In genomic region chr15:61856295-61856694, GRCh38 we compare ENCODE assay signal across 18 cellular contexts.
DNase-seq lines count a peak whose midpoint lies in the region; ATAC-seq and TF ChIP-seq lines count a peak whose summit lies in the region.
"Had no signal": no experiment of that assay in that cellular context is flagged by ENCODE, and none has a peak within 500 bp of the region (broad histone marks: within the 10 kb centered on the region; RNA-seq: fewer than 3 reads in every experiment).

No MANE protein-coding gene starts in this region.

- POLR2A ChIA-PET in SK-N-SH (lab: Yijun Ruan, JAX) = no interaction called here
- POLR2A ChIA-PET in activated CD4-positive, alpha-beta T cell treated with anti-CD3 and anti-CD28 coated beads for 36 hours (lab: Charles Lee) = no interaction called here

- no peak for ATAC-seq in SK-N-SH treated with all-trans-retinoic acid at 6 μM for 48 hours
- no peak for ATAC-seq in activated CD4-positive, alpha-beta T cell treated with anti-CD3 and anti-CD28 coated beads for 36 hours
- ATAC-seq: HepG2 had no signal

- H3K9me2 ChIP-seq in SK-N-SH = no peaks in the 10 kb centered on the region

- no peaks in the 10 kb centered on the region for H4K20me1 ChIP-seq in SK-N-SH (ENCODE audit: insufficient read depth)

- no peak overlapping the region for H3K4me2 ChIP-seq in SK-N-SH
- H3K4me2 ChIP-seq: KMS-11 had no signal

- CTCF ChIA-PET in SK-N-SH (lab: Yijun Ruan, JAX) = interaction anchor here (0.6 to 3.9 kb wide), 2 partner anchors 21 to 330 kb away, joined by 3 to 13 read pairs; no protein-coding TSS in a partner anchor
- CTCF ChIA-PET in activated CD4-positive, alpha-beta T cell treated with anti-CD3 and anti-CD28 coated beads for 36 hours (lab: Charles Lee) = no interaction called here

- no peak overlapping the region for H3K9ac ChIP-seq in SK-N-SH
- H3K9ac ChIP-seq in endodermal cell (ENCODE audit: extremely low read depth, low read length, poor library complexity, severe bottlenecking) = no peak overlapping the region
- H3K9ac ChIP-seq: KMS-11 had no signal

- no peak for TF ChIP-seq RAD21 in SK-N-SH (IDR thresholded peaks at IDR 0.05; ENCODE audit: low read length)

- H3K36me3 ChIP-seq in SK-N-SH (replicated peaks in 1 of 2; ENCODE audit: control insufficient read depth in 1 of 2, insufficient read depth in 2 of 2, low read length in 1 of 2) (peaks cover 13 to 30% of the 10 kb centered on the region in 2 experiments), endodermal cell (ENCODE audit: control insufficient read depth, insufficient read depth, low read length) (no peaks in the 10 kb centered on the region)
- H3K36me3 ChIP-seq: MG63 had no signal

- TF ChIP-seq CTCF in SK-N-SH (IDR thresholded peaks at IDR 0.05) (peak; percentile 21; the same call in 1 of the 2 replicates), GM12864 (IDR thresholded peaks at IDR 0.05; ENCODE audit: low read depth, low read length, missing control alignments) (peak; percentile 14), endodermal cell (conservative IDR thresholded peaks at IDR 0.05) (peak; percentile 39), neural crest cell (conservative IDR thresholded peaks at IDR 0.05) (peak; percentile 27)

- intact Hi-C loops in activated CD4-positive, alpha-beta T cell treated with anti-CD3 and anti-CD28 coated beads for 36 hours (cut with DNase I, micrococcal nuclease) = no loop called here
- intact Hi-C loops in activated T-helper 1 cell treated with anti-CD3 and anti-CD28 coated beads, Interleukin-12 subunit alpha, Interleukin-12 subunit beta, Interleukin-2, Interleukin-4 antibody, amounts not matched to agents 30 ng/mL and 10 ng/mL and 1 ng/mL, durations not matched to agents 14 hours and 24 hours and 36 hours (cut with micrococcal nuclease) = no loop called here

- peaks cover 4% of the 10 kb centered on the region for H3K36me3 Mint-ChIP-seq in endodermal cell (ENCODE audit: low read depth)
- H3K36me3 Mint-ChIP-seq in neural crest cell (ENCODE audit: low read depth) = peaks cover 4% of the 10 kb centered on the region
- peaks cover 5% of the 10 kb centered on the region for H3K36me3 Mint-ChIP-seq in activated CD4-positive, alpha-beta T cell treated with anti-CD3 and anti-CD28 coated beads for 36 hours (ENCODE audit: low read depth)
- peaks cover 13% of the 10 kb centered on the region for H3K36me3 Mint-ChIP-seq in activated T-helper 1 cell treated with anti-CD3 and anti-CD28 coated beads, Interleukin-12 subunit alpha, Interleukin-12 subunit beta, Interleukin-2, Interleukin-4 antibody, amounts not matched to agents 30 ng/mL and 10 ng/mL and 1 ng/mL, durations not matched to agents 14 hours and 24 hours and 36 hours (ENCODE audit: low read depth)

- DNase-seq in SK-N-SH (no peak), GM12864 (ENCODE audit: low read depth) (no peak), endodermal cell (no peak), neural crest cell (ENCODE audit: low read depth, low spot score) (no peak), germinal center (ENCODE audit: low spot score) (no peak)
- no peak for DNase-seq in activated CD4-positive, alpha-beta T cell treated with anti-CD3 and anti-CD28 coated beads for 36 hours
- no peak for DNase-seq in activated T-helper 1 cell treated with anti-CD3 and anti-CD28 coated beads, Interleukin-12 subunit alpha, Interleukin-12 subunit beta, Interleukin-2, Interleukin-4 antibody, amounts not matched to agents 30 ng/mL and 10 ng/mL and 1 ng/mL, durations not matched to agents 14 hours and 24 hours and 36 hours (ENCODE audit: low spot score)
- DNase-seq: 8988T, MG63, NCI-H187 treated with DMSO at 0.1 percent for 48 hours, NCI-H2171, NCI-H446 treated with DMSO at 0.1 percent for 48 hours, NCI-H774, Peyer's patch, Right ventricle myocardium superior had no signal

- H3K27me3 ChIP-seq in SK-N-SH (ENCODE audit: insufficient read depth) = no peaks in the 10 kb centered on the region
- no peaks in the 10 kb centered on the region for H3K27me3 ChIP-seq in endodermal cell (ENCODE audit: control insufficient read depth, insufficient read depth, low read length, poor library complexity, severe bottlenecking)
- H3K27me3 ChIP-seq: MG63, Peyer's patch had no signal

- 97% methylated on average over 1 of the region's 1 CpG for WGBS in SK-N-SH (ENCODE audit: low lambda C conversion rate)
- 92 to 100% methylated on average over 1 of the region's 1 CpG for WGBS in endodermal cell (ENCODE audit: insufficient coverage in 1 of 2, insufficient read length in 1 of 2), 2 experiments

- H3K27ac ChIP-seq in SK-N-SH (ENCODE audit: low read depth in 2 of 2, low read length in 1 of 2) (no peak overlapping the region), endodermal cell (ENCODE audit: low read depth, low read length) (no peak overlapping the region)
- H3K27ac ChIP-seq: KMS-11 had no signal

- no peak for TF ChIP-seq EP300 in SK-N-SH (IDR thresholded peaks at IDR 0.05; ENCODE audit: borderline replicate concordance in 1 of 2, low read depth in 1 of 2, low read length in 1 of 2)

- H3K9me3 ChIP-seq in SK-N-SH = no peaks in the 10 kb centered on the region
- H3K9me3 ChIP-seq in endodermal cell (ENCODE audit: control insufficient read depth, low read length) = no peaks in the 10 kb centered on the region
- H3K9me3 ChIP-seq: MG63, Peyer's patch had no signal

- H3K27ac Mint-ChIP-seq in endodermal cell (no peak overlapping the region), neural crest cell (ENCODE audit: unreplicated experiment) (no peak overlapping the region)
- no peak overlapping the region for H3K27ac Mint-ChIP-seq in activated CD4-positive, alpha-beta T cell treated with anti-CD3 and anti-CD28 coated beads for 36 hours
- H3K27ac Mint-ChIP-seq in activated T-helper 1 cell treated with anti-CD3 and anti-CD28 coated beads, Interleukin-12 subunit alpha, Interleukin-12 subunit beta, Interleukin-2, Interleukin-4 antibody, amounts not matched to agents 30 ng/mL and 10 ng/mL and 1 ng/mL, durations not matched to agents 14 hours and 24 hours and 36 hours = no peak overlapping the region

- H2AFZ ChIP-seq in SK-N-SH (ENCODE audit: low read depth) = no peak overlapping the region

- no peaks in the 10 kb centered on the region for H3K27me3 Mint-ChIP-seq in endodermal cell (ENCODE audit: insufficient read depth)
- no peaks in the 10 kb centered on the region for H3K27me3 Mint-ChIP-seq in neural crest cell (ENCODE audit: low read depth)
- no peaks in the 10 kb centered on the region for H3K27me3 Mint-ChIP-seq in activated CD4-positive, alpha-beta T cell treated with anti-CD3 and anti-CD28 coated beads for 36 hours
- H3K27me3 Mint-ChIP-seq in activated T-helper 1 cell treated with anti-CD3 and anti-CD28 coated beads, Interleukin-12 subunit alpha, Interleukin-12 subunit beta, Interleukin-2, Interleukin-4 antibody, amounts not matched to agents 30 ng/mL and 10 ng/mL and 1 ng/mL, durations not matched to agents 14 hours and 24 hours and 36 hours (ENCODE audit: insufficient read depth) = no peaks in the 10 kb centered on the region

- H3K9me3 Mint-ChIP-seq in endodermal cell (no peaks in the 10 kb centered on the region), neural crest cell (no peaks in the 10 kb centered on the region)
- H3K9me3 Mint-ChIP-seq in activated CD4-positive, alpha-beta T cell treated with anti-CD3 and anti-CD28 coated beads for 36 hours (ENCODE audit: low read depth) = no peaks in the 10 kb centered on the region
- H3K9me3 Mint-ChIP-seq in activated T-helper 1 cell treated with anti-CD3 and anti-CD28 coated beads, Interleukin-12 subunit alpha, Interleukin-12 subunit beta, Interleukin-2, Interleukin-4 antibody, amounts not matched to agents 30 ng/mL and 10 ng/mL and 1 ng/mL, durations not matched to agents 14 hours and 24 hours and 36 hours = no peaks in the 10 kb centered on the region

- no peaks in the 10 kb centered on the region for H3K79me2 ChIP-seq in SK-N-SH (ENCODE audit: insufficient read depth)

- no peaks in the 10 kb centered on the region for H3K4me1 ChIP-seq in SK-N-SH (ENCODE audit: control insufficient read depth in 1 of 2, insufficient read depth in 2 of 2, low read depth in 1 of 2, low read length in 1 of 2)
- H3K4me1 ChIP-seq in endodermal cell (ENCODE audit: control insufficient read depth, insufficient read depth, low read length) = no peaks in the 10 kb centered on the region
- H3K4me1 ChIP-seq: Peyer's patch had no signal

- no peaks in the 10 kb centered on the region for H3K4me1 Mint-ChIP-seq in endodermal cell
- H3K4me1 Mint-ChIP-seq in neural crest cell = no peaks in the 10 kb centered on the region
- peaks cover 4% of the 10 kb centered on the region for H3K4me1 Mint-ChIP-seq in activated CD4-positive, alpha-beta T cell treated with anti-CD3 and anti-CD28 coated beads for 36 hours
- H3K4me1 Mint-ChIP-seq in activated T-helper 1 cell treated with anti-CD3 and anti-CD28 coated beads, Interleukin-12 subunit alpha, Interleukin-12 subunit beta, Interleukin-2, Interleukin-4 antibody, amounts not matched to agents 30 ng/mL and 10 ng/mL and 1 ng/mL, durations not matched to agents 14 hours and 24 hours and 36 hours (ENCODE audit: low read depth) = no peaks in the 10 kb centered on the region

- no peak overlapping the region for H3K4me3 Mint-ChIP-seq in endodermal cell
- H3K4me3 Mint-ChIP-seq in neural crest cell = no peak overlapping the region
- H3K4me3 Mint-ChIP-seq in activated CD4-positive, alpha-beta T cell treated with anti-CD3 and anti-CD28 coated beads for 36 hours = no peak overlapping the region
- no peak overlapping the region for H3K4me3 Mint-ChIP-seq in activated T-helper 1 cell treated with anti-CD3 and anti-CD28 coated beads, Interleukin-12 subunit alpha, Interleukin-12 subunit beta, Interleukin-2, Interleukin-4 antibody, amounts not matched to agents 30 ng/mL and 10 ng/mL and 1 ng/mL, durations not matched to agents 14 hours and 24 hours and 36 hours

- peaks cover 4% of the 10 kb centered on the region for H3F3A ChIP-seq in SK-N-SH (replicated peaks; ENCODE audit: insufficient read depth)

- H3K4me3 ChIP-seq in SK-N-SH (ENCODE audit: low read depth in 2 of 2, low read length in 1 of 2) (no peak overlapping the region), GM12864 (ENCODE audit: low read depth, low read length) (no peak overlapping the region), endodermal cell (ENCODE audit: low read length) (no peak overlapping the region)
- H3K4me3 ChIP-seq: MG63 had no signal

TF ChIP-seq in SK-N-SH, 30 proteins besides CTCF, POLR2A, EP300 and RAD21:
- TF ChIP-seq RXRA (IDR thresholded peaks at IDR 0.05; ENCODE audit: borderline replicate concordance, low read depth) = no peak
- no peak for TF ChIP-seq TAF1 (IDR thresholded peaks at IDR 0.05; ENCODE audit: borderline replicate concordance, low read depth, low read length)
